ENCODE assay signal across 1 cellular context in the genomic region with DNA sequence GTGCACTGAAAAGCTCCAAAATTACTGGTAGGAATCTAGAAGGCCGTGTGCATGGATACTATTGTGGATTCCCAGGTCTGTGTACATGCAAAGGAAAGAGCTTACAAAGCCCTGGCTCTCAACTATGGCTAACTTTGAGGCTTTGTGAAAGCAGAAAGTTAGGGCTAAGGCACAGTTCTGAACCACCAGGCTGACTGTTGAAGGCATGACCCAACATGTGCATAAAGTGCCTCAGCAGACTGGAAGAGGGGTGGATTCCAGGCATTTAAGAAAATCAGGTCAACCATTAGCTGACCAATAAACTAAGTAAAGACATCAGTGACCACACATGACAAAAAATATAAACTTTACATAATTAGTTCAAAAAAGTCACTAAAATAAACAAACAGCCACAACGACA.
TF ChIP-seq lines count a peak whose summit lies in the region.

No MANE protein-coding gene starts in this region.

TF ChIP-seq in GM23338, 12 proteins besides CTCF, POLR2A, EP300 and RAD21:
- TF ChIP-seq ZNF462 (CRISPR knock-in tag; IDR thresholded peaks at IDR 0.05) (no peak), STAT1 (IDR thresholded peaks at IDR 0.05; ENCODE audit: unreplicated experiment) (no peak), CREB1 (CRISPR knock-in tag; IDR thresholded peaks at IDR 0.05; ENCODE audit: low read depth) (no peak), REST (IDR thresholded peaks at IDR 0.05; ENCODE audit: unreplicated experiment) (no peak), ZNF114 (CRISPR knock-in tag; IDR thresholded peaks at IDR 0.05) (no peak), NANOG (IDR thresholded peaks at IDR 0.05; ENCODE audit: borderline replicate concordance) (no peak), EZH2phosphoT487 (IDR thresholded peaks at IDR 0.05; ENCODE audit: unreplicated experiment) (no peak), JUNB (IDR thresholded peaks at IDR 0.05; ENCODE audit: unreplicated experiment) (no peak), ZNF331 (CRISPR knock-in tag; IDR thresholded peaks at IDR 0.05; ENCODE audit: low read depth) (no peak)
